ENCODE assay signal across 8 cellular contexts in the genomic region with DNA sequence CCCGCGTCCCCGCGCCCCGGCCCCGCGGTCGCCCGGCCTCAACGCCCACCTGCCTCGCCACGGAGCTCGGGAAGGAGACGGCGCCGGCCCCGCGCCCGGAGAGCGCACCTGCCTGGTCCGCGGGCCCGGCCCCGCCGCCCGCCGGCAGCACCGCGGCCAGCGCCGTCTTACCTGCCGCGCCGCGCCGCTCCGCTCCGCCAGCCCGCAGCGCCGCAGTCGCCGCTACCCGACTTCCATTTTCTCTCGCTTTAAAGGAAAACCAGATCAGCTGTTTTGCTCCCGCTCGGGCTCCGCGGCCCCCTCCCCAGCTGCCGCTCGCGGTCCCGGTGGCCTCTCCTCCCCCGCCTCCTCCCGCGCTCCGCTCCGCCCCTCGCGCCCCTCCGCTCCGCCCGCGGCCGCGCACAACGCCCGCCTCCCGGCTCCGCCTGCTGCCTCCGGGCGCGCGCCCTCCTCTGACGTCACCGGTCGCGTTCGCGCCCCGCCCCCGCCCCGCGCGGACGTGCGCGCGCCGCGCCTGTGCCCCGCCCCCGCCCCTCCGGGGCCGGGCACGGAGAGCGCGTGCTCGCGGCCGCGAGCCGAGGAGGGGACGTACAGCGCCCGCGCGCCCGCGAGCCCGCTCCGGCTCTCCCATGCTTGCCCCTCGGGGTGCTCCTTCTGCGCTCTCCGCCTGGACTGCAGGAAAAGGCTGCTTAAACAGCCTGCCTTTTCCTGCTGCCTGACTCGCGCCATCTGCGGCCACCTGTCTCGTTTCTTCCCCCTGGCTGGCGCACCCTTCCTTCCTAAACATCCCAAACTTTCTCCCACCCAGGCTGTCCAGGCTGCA. TPM values are rescaled to one million over a fixed set of nuclear protein-coding genes. Genes with fewer than 3 reads are reported as not detected.
DNase-seq lines count a peak whose midpoint lies in the region; TF ChIP-seq lines count a peak whose summit lies in the region.

A gene (minus strand): TSS at position 338 of the 823 bp plus-strand sequence.

- no peaks in the 10 kb centered on the region for H3K9me2 ChIP-seq in GM23248 (ENCODE audit: insufficient read depth)

- H3K27ac ChIP-seq in GM23248 (no peak within 1 kb of the TSS), RWPE1 (peak within 1 kb of the TSS; percentile 51)

- H3K79me2 ChIP-seq in GM23248 (ENCODE audit: insufficient read depth), result no peaks in the 10 kb centered on the region

- no peaks in the 10 kb centered on the region for H3K9me3 Mint-ChIP-seq in neural crest cell
- no peaks in the 10 kb centered on the region for H3K9me3 Mint-ChIP-seq in stimulated activated naive CD8-positive, alpha-beta T cell treated with anti-CD3 and anti-CD28 coated beads, Interleukin-15, Interleukin-2, amounts not matched to agents 100 ng/mL and 50 ng/mL, for 24 hours

- peaks cover 33% of the 10 kb centered on the region for H3K27me3 Mint-ChIP-seq in neural crest cell (ENCODE audit: low read depth)
- peaks cover 29% of the 10 kb centered on the region for H3K27me3 Mint-ChIP-seq in stimulated activated naive CD8-positive, alpha-beta T cell treated with anti-CD3 and anti-CD28 coated beads, Interleukin-15, Interleukin-2, amounts not matched to agents 100 ng/mL and 50 ng/mL, for 24 hours

- POLR2A ChIA-PET in RWPE1 (lab: Yijun Ruan, JAX; ENCODE audit: low non-redundant PET), result no interaction called here

- H3K4me3 ChIP-seq in GM23248, result peak within 1 kb of the TSS; percentile 93
- H3K4me3 ChIP-seq in foreskin fibroblast (ENCODE audit: low read depth in 1 of 2, low read length in 2 of 2), result peak within 1 kb of the TSS; percentile 47 to 63

- 3 to 4% methylated on average over 14 to 85 of the region's 120 CpGs for WGBS in GM23248 (ENCODE audit: low coverage in 1 of 2, low lambda C conversion rate in 2 of 2, missing lambda C conversion rate in 2 of 2), 2 experiments

- in situ Hi-C loops in GM23248 (cut with MboI), result no loop called here

- H3K4me1 Mint-ChIP-seq in neural crest cell, result peaks cover 15% of the 10 kb centered on the region
- H3K4me1 Mint-ChIP-seq in stimulated activated naive CD8-positive, alpha-beta T cell treated with anti-CD3 and anti-CD28 coated beads, Interleukin-15, Interleukin-2, amounts not matched to agents 100 ng/mL and 50 ng/mL, for 24 hours (ENCODE audit: low read depth), result peaks cover 5% of the 10 kb centered on the region

- H3K9me3 ChIP-seq in GM23248 (ENCODE audit: low read depth), result no peaks in the 10 kb centered on the region

- TF ChIP-seq CTCF in RWPE1 (conservative IDR thresholded peaks at IDR 0.05; ENCODE audit: low read depth) (no peak), foreskin fibroblast (IDR thresholded peaks at IDR 0.05; ENCODE audit: low read depth, low read length) (no peak), neural crest cell (conservative IDR thresholded peaks at IDR 0.05) (peak; percentile 32)

- H3K9ac ChIP-seq in GM23248, result peak within 1 kb of the TSS; percentile 40

- CTCF ChIA-PET in RWPE1 (lab: Yijun Ruan, JAX), result interaction anchor here (1.0 kb wide), 1 partner anchor 39 kb away, joined by 3 read pairs; no protein-coding TSS in a partner anchor

- H3F3A ChIP-seq in GM23248 (ENCODE audit: insufficient read depth), result peaks cover 9% of the 10 kb centered on the region; the same call in 1 of the 2 replicates

- no peaks in the 10 kb centered on the region; the same call in none of the 2 replicates for H3K27me3 ChIP-seq in GM23248 (replicated peaks; ENCODE audit: insufficient read depth)

- no peaks in the 10 kb centered on the region for H3K4me1 ChIP-seq in GM23248 (ENCODE audit: insufficient read depth)

- H2AFZ ChIP-seq in GM23248, result peak within 1 kb of the TSS; percentile 83

- H3K4me3 Mint-ChIP-seq in neural crest cell, result peak within 1 kb of the TSS; percentile 94
- peak within 1 kb of the TSS; percentile 85 for H3K4me3 Mint-ChIP-seq in stimulated activated naive CD8-positive, alpha-beta T cell treated with anti-CD3 and anti-CD28 coated beads, Interleukin-15, Interleukin-2, amounts not matched to agents 100 ng/mL and 50 ng/mL, for 24 hours

- H3K27ac Mint-ChIP-seq in neural crest cell (ENCODE audit: unreplicated experiment), result no peak within 1 kb of the TSS
- peak within 1 kb of the TSS; percentile 40 for H3K27ac Mint-ChIP-seq in stimulated activated naive CD8-positive, alpha-beta T cell treated with anti-CD3 and anti-CD28 coated beads, Interleukin-15, Interleukin-2, amounts not matched to agents 100 ng/mL and 50 ng/mL, for 24 hours

- DNase-seq in DMS79 (lab: John Stamatoyannopoulos, UW), result peak; percentile 2
- peak; percentile 90 for DNase-seq in GM23248
- DNase-seq in LHCN-M2 (ENCODE audit: low read depth), result peak; percentile 28
- DNase-seq in RWPE1 (ENCODE audit: low spot score), result peak; percentile 88
- DNase-seq in activated effector memory CD4-positive, alpha-beta T cell treated with anti-CD3 and anti-CD28 coated beads, Interleukin-2, amount 50 U/mL, for 16 hours, result peak; percentile 94
- peak; percentile 79 to 92 for DNase-seq in foreskin fibroblast
- peak; percentile 79 for DNase-seq in neural crest cell (ENCODE audit: low read depth, low spot score)

- H3K36me3 ChIP-seq in GM23248 (ENCODE audit: low read depth), result no peaks in the 10 kb centered on the region

- no peaks in the 10 kb centered on the region for H3K36me3 Mint-ChIP-seq in neural crest cell (ENCODE audit: low read depth)
- H3K36me3 Mint-ChIP-seq in stimulated activated naive CD8-positive, alpha-beta T cell treated with anti-CD3 and anti-CD28 coated beads, Interleukin-15, Interleukin-2, amounts not matched to agents 100 ng/mL and 50 ng/mL, for 24 hours (ENCODE audit: low read depth), result no peaks in the 10 kb centered on the region

- no peaks in the 10 kb centered on the region for H4K20me1 ChIP-seq in GM23248 (ENCODE audit: insufficient read depth)

- peak within 1 kb of the TSS; percentile 67 for H3K4me2 ChIP-seq in GM23248 (ENCODE audit: unreplicated experiment)

RNA-seq across cellular contexts. Expression of the gene that starts here (rescaled TPM):
- 0.25 and 1.5 TPM in 2 replicates for total RNA-seq in GM23248 (2014; rRNA removed; shearing (Covaris generic))
- 0.06 and 0.32 TPM in 2 replicates for polyA plus RNA-seq in GM23248 (2016; fragmentation: Nextera tagmentation; extraction: Ambion mirVana)
- total RNA-seq in LHCN-M2 (2014; rRNA removed) (not detected in 2 replicates), neural crest cell (3.0 and 3.7 TPM in 2 replicates)
- polyA plus RNA-seq in LHCN-M2 (2012), result 0.01 TPM

Comparison
In these comparisons a context has a peak if more than half of its experiments do, and no peak if none do; other contexts are left out.
1. Peak in DNase-seq in LHCN-M2; RNA of the gene not detected or under 1 TPM.
2. DNase-seq: peak in every context shown above with its lines; median percentile 94 in activated effector memory CD4-positive, alpha-beta T cell treated with anti-CD3 and anti-CD28 coated beads, Interleukin-2, amount 50 U/mL, for 16 hours; 90 in GM23248; 88 in RWPE1; 86 in foreskin fibroblast; 79 in neural crest cell; 28 in LHCN-M2; 2 in DMS79.